ENCODE assay signal across 26 cellular contexts in genomic region chr20:57114290-57115005, GRCh38.
DNase-seq lines count a peak whose midpoint lies in the region; ATAC-seq and TF ChIP-seq lines count a peak whose summit lies in the region.
"Had no signal": no experiment of that assay in that cellular context is flagged by ENCODE, and none has a peak within 500 bp of the region (broad histone marks: within the 10 kb centered on the region; RNA-seq: fewer than 3 reads in every experiment).

No MANE protein-coding gene starts in this region.

- H3K4me1 Mint-ChIP-seq in WTC11 (peaks cover 5% of the 10 kb centered on the region; the same call in 1 of the 2 replicates), GM23338 (no peaks in the 10 kb centered on the region; the same call in 2 of the 3 replicates)

- no peaks in the 10 kb centered on the region for H3K36me3 Mint-ChIP-seq in WTC11
- H3K36me3 Mint-ChIP-seq in GM23338 (ENCODE audit: low read depth) = no peaks in the 10 kb centered on the region; the same call in 2 of the 3 replicates

- H2AFZ ChIP-seq in SK-N-SH (ENCODE audit: low read depth) (no peak overlapping the region), GM23338 (no peak overlapping the region)

- H3K9me3 Mint-ChIP-seq in WTC11 (no peaks in the 10 kb centered on the region), GM23338 (peaks cover 5% of the 10 kb centered on the region; the same call in 2 of the 3 replicates)
- H3K9me3 Mint-ChIP-seq: CD4-positive, alpha-beta T cell; T-helper 1 cell treated with Interleukin-12 subunit alpha and Interleukin-12 subunit beta and Interleukin-4 antibody, amounts not matched to agents 30 μg/mL and 1 μg/mL, for 36 hours had no signal

- no peak overlapping the region for H3K27ac ChIP-seq in SK-N-SH (ENCODE audit: low read depth in 2 of 2, low read length in 1 of 2)
- H3K27ac ChIP-seq in aorta (ENCODE audit: low read depth in 1 of 2, low read length in 2 of 2) = no peak overlapping the region
- no peak overlapping the region for H3K27ac ChIP-seq in GM23338 (ENCODE audit: low read depth)
- H3K27ac ChIP-seq: BLaER1 treated with 17β-estradiol and CSF1 and Interleukin-3, amounts not matched to agents 10 nM and 100 nM had no signal

- H3F3A ChIP-seq in SK-N-SH (replicated peaks; ENCODE audit: insufficient read depth) (no peaks in the 10 kb centered on the region), GM23338 (replicated peaks; ENCODE audit: low read depth) (no peaks in the 10 kb centered on the region)

- DNase-seq in SK-N-SH (no peak), WTC11 (ENCODE audit: low spot score) (no peak), left kidney (ENCODE audit: low read depth, low spot score) (peak; percentile 63), aorta (no peak), GM20000 (ENCODE audit: low spot score) (no peak), GM23338 (ENCODE audit: low spot score) (no peak)
- DNase-seq: AML-193; CD4-positive, alpha-beta T cell; DMS53; Kasumi-1; NCI-H1092 treated with DMSO at 0.1 percent for 48 hours; NCI-H1436; NCI-H187; NCI-H2081 treated with DMSO at 0.1 percent for 48 hours; NCI-H2171; NCI-H226; NCI-H510A treated with DMSO at 0.1 percent for 48 hours; NCI-H82; NK-92 treated with Interleukin-12 subunit alpha and Interleukin-12 subunit beta, amount 100 ng/mL, for 24 hours; PC-3; Right ventricle myocardium superior; SW 1271 had no signal

- no peak overlapping the region for H3K9ac ChIP-seq in SK-N-SH
- H3K9ac ChIP-seq: BLaER1 treated with 17β-estradiol and CSF1 and Interleukin-3, amounts not matched to agents 10 nM and 100 nM had no signal

- POLR2A ChIA-PET in SK-N-SH (lab: Yijun Ruan, JAX) = no interaction called here
- POLR2A ChIA-PET in WTC11 (lab: Charles Lee) = no interaction called here

- TF ChIP-seq EP300 in SK-N-SH (IDR thresholded peaks at IDR 0.05; ENCODE audit: borderline replicate concordance in 1 of 2, low read depth in 1 of 2, low read length in 1 of 2) = no peak

- H3K9me2 ChIP-seq in SK-N-SH (no peaks in the 10 kb centered on the region), GM23338 (ENCODE audit: insufficient read depth) (peaks cover 3% of the 10 kb centered on the region; the same call in 1 of the 2 replicates)

- ATAC-seq in SK-N-SH treated with all-trans-retinoic acid at 6 μM for 48 hours = no peak
- no peak for ATAC-seq in WTC11
- ATAC-seq in aorta (ENCODE audit: low FRiP score) = peak; percentile 31
- ATAC-seq in GM19452 (IDR thresholded peaks at IDR 0.05; ENCODE audit: unreplicated experiment) = no peak
- no peak for ATAC-seq in GM23338
- ATAC-seq: PC-3 had no signal

- intact Hi-C loops in aorta (cut with DNase I) = no loop called here

- no peaks in the 10 kb centered on the region; a peak in 1 of 4 replicates for H3K4me1 ChIP-seq in SK-N-SH (ENCODE audit: control insufficient read depth in 1 of 2, insufficient read depth in 2 of 2, low read depth in 1 of 2, low read length in 1 of 2)
- H3K4me1 ChIP-seq in aorta (ENCODE audit: control insufficient read depth in 1 of 2, insufficient read depth in 2 of 2, low read length in 2 of 2) = no peaks in the 10 kb centered on the region
- H3K4me1 ChIP-seq in GM23338 (ENCODE audit: insufficient read depth) = no peaks in the 10 kb centered on the region

- H3K27me3 ChIP-seq in SK-N-SH (ENCODE audit: insufficient read depth) (no peaks in the 10 kb centered on the region), aorta (ENCODE audit: control insufficient read depth in 1 of 2, insufficient read depth in 2 of 2, low read length in 1 of 2) (no peaks in the 10 kb centered on the region), GM23338 (ENCODE audit: insufficient read depth) (no peaks in the 10 kb centered on the region)
- H3K27me3 ChIP-seq: BLaER1 treated with 17β-estradiol and CSF1 and Interleukin-3, amounts not matched to agents 10 nM and 100 nM had no signal

- H3K36me3 ChIP-seq in SK-N-SH (replicated peaks in 1 of 2; ENCODE audit: control insufficient read depth in 1 of 2, insufficient read depth in 2 of 2, low read length in 1 of 2) = no peaks in the 10 kb centered on the region
- H3K36me3 ChIP-seq in aorta (ENCODE audit: control insufficient read depth in 1 of 2, insufficient read depth in 2 of 2, low read length in 1 of 2) = no peaks in the 10 kb centered on the region
- H3K36me3 ChIP-seq in GM23338 (ENCODE audit: insufficient read depth) = no peaks in the 10 kb centered on the region
- H3K36me3 ChIP-seq: BLaER1 treated with 17β-estradiol and CSF1 and Interleukin-3, amounts not matched to agents 10 nM and 100 nM had no signal

- H4K20me1 ChIP-seq in SK-N-SH (ENCODE audit: insufficient read depth) (no peaks in the 10 kb centered on the region), GM23338 (replicated peaks; ENCODE audit: insufficient read depth) (no peaks in the 10 kb centered on the region)
- H4K20me1 ChIP-seq: BLaER1 treated with 17β-estradiol and CSF1 and Interleukin-3, amounts not matched to agents 10 nM and 100 nM had no signal

- H3K79me2 ChIP-seq in SK-N-SH (ENCODE audit: insufficient read depth) (no peaks in the 10 kb centered on the region), GM23338 (replicated peaks; ENCODE audit: insufficient read depth) (no peaks in the 10 kb centered on the region)

- no peak overlapping the region for H3K4me2 ChIP-seq in SK-N-SH
- H3K4me2 ChIP-seq in GM23338 = no peak overlapping the region
- H3K4me2 ChIP-seq: BLaER1 treated with 17β-estradiol and CSF1 and Interleukin-3, amounts not matched to agents 10 nM and 100 nM had no signal

- CTCF ChIA-PET in SK-N-SH (lab: Yijun Ruan, JAX) = interaction anchor here (0.7 to 2.6 kb wide), 2 partner anchors 24 to 218 kb away, joined by 3 to 6 read pairs; no protein-coding TSS in a partner anchor
- CTCF ChIA-PET in WTC11 (lab: Charles Lee) = interaction anchor here (1.5 to 2.6 kb wide), 4 partner anchors 23 to 218 kb away, joined by 4 to 7 read pairs (median 6); partner anchors contain the start of gene SPO11

- H3K4me3 ChIP-seq in SK-N-SH (ENCODE audit: low read depth in 2 of 2, low read length in 1 of 2) (no peak overlapping the region), aorta (ENCODE audit: low read length in 2 of 2) (no peak overlapping the region), GM23338 (no peak overlapping the region)
- H3K4me3 ChIP-seq: BLaER1 treated with 17β-estradiol and CSF1 and Interleukin-3, amounts not matched to agents 10 nM and 100 nM had no signal

- H3K9me3 ChIP-seq in SK-N-SH = no peaks in the 10 kb centered on the region
- no peaks in the 10 kb centered on the region for H3K9me3 ChIP-seq in aorta (ENCODE audit: control insufficient read depth, low read length)

- TF ChIP-seq RAD21 in SK-N-SH (IDR thresholded peaks at IDR 0.05; ENCODE audit: low read length) = no peak

- no peak for TF ChIP-seq CTCF in SK-N-SH (IDR thresholded peaks at IDR 0.05)
- no peak for TF ChIP-seq CTCF in WTC11 (IDR thresholded peaks at IDR 0.05)
- TF ChIP-seq CTCF in GM20000 (IDR thresholded peaks at IDR 0.05; ENCODE audit: extremely low read depth, missing control alignments) = no peak
- TF ChIP-seq CTCF in GM23338 (conservative IDR thresholded peaks at IDR 0.05; ENCODE audit: low read depth in 2 of 2) = no peak

- no peaks in the 10 kb centered on the region for H3K27me3 Mint-ChIP-seq in WTC11 (ENCODE audit: low read depth)
- H3K27me3 Mint-ChIP-seq in GM23338 (ENCODE audit: insufficient read depth, low read depth, poor library complexity) = no peaks in the 10 kb centered on the region

- no peak overlapping the region for H3K27ac Mint-ChIP-seq in WTC11
- H3K27ac Mint-ChIP-seq in GM23338 = no peak overlapping the region
- H3K27ac Mint-ChIP-seq: CD4-positive, alpha-beta T cell; T-helper 1 cell treated with Interleukin-12 subunit alpha and Interleukin-12 subunit beta and Interleukin-4 antibody, amounts not matched to agents 30 μg/mL and 1 μg/mL, for 36 hours had no signal

- WGBS in SK-N-SH (ENCODE audit: low lambda C conversion rate) = 29% methylated on average over 8 of the region's 8 CpGs
- 56 to 60% methylated on average over 8 of the region's 8 CpGs for WGBS in aorta, 2 donors

- no peak overlapping the region for H3K4me3 Mint-ChIP-seq in WTC11
- no peak overlapping the region for H3K4me3 Mint-ChIP-seq in GM23338
- H3K4me3 Mint-ChIP-seq: CD4-positive, alpha-beta T cell; T-helper 1 cell treated with Interleukin-12 subunit alpha and Interleukin-12 subunit beta and Interleukin-4 antibody, amounts not matched to agents 30 μg/mL and 1 μg/mL, for 36 hours had no signal

TF ChIP-seq in SK-N-SH, 30 proteins besides CTCF, POLR2A, EP300 and RAD21:
- TF ChIP-seq GATA2 (CRISPR knock-in tag; IDR thresholded peaks at IDR 0.05) (no peak), MEF2A (IDR thresholded peaks at IDR 0.05; ENCODE audit: borderline replicate concordance, low read depth) (peak; percentile 15; the same call in 1 of the 2 replicates)

TF ChIP-seq in SK-N-SH treated with all-trans-retinoic acid at 6 μM for 48 hours, 23 proteins besides CTCF, POLR2A, EP300 and RAD21 (continues in another document):
- TF ChIP-seq OSR1 (CRISPR knock-in tag; IDR thresholded peaks at IDR 0.05) = no peak
- no peak for TF ChIP-seq BACH2 (CRISPR knock-in tag; IDR thresholded peaks at IDR 0.05; ENCODE audit: borderline replicate concordance)
- no peak for TF ChIP-seq PPARA (CRISPR knock-in tag; IDR thresholded peaks at IDR 0.05; ENCODE audit: borderline replicate concordance)
- TF ChIP-seq ZNF565 (CRISPR knock-in tag; conservative IDR thresholded peaks at IDR 0.05; ENCODE audit: low read depth) = no peak
- no peak for TF ChIP-seq ZNF70 (CRISPR knock-in tag; IDR thresholded peaks at IDR 0.05)
- no peak for TF ChIP-seq RARB (CRISPR knock-in tag; IDR thresholded peaks at IDR 0.05)
- TF ChIP-seq SNAI2 (CRISPR knock-in tag; IDR thresholded peaks at IDR 0.05) = no peak

TF ChIP-seq in WTC11, 78 proteins besides CTCF, POLR2A, EP300 and RAD21 (continues in another document):
- TF ChIP-seq NR2C2 (CRISPR knock-in tag; IDR thresholded peaks at IDR 0.05) = peak; percentile 75
